ENCODE assay signal across 12 cellular contexts in the genomic region with DNA sequence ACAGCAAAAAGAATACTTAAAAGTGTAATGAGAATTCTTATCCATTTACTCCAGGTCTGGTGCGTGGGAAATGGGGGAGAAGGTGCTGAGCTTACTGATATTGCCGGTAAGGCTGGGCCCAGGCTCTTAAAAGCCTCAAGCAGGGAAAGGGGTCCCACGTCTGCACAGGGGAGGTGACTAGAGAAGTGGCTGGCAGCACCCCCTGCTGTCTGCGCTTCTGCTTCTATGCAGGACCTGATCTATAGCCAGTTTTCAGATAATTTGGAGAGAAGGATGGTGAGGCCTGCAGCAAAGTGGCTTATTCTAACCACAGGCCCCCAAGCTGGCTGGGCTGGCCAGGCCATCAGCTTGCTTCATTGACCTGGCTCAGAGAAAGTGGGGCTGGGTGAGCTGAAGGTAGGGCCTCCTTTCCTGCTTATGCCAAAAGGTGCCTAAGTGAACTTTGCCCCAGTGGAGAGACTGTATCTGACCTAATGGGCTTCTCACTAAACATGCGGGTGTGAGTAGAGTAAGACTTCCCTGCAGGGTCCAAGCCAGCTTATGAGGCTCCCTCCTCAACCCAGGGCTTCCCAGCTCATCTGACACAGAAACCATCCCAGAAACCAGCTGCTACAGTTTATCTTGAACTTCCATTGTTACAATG. TPM values are rescaled to one million over a fixed set of nuclear protein-coding genes. Genes with fewer than 3 reads are reported as not detected.
A peak's percentile ranks its signal among the peaks of the same experiment; 100 is the strongest.
DNase-seq lines count a peak whose midpoint lies in the region; ATAC-seq and TF ChIP-seq lines count a peak whose summit lies in the region.
"Had no signal": no experiment of that assay in that cellular context is flagged by ENCODE, and none has a peak within 500 bp of the region (broad histone marks: within the 10 kb centered on the region; RNA-seq: fewer than 3 reads in every experiment).

No MANE protein-coding gene starts in this region.

- no peak for DNase-seq in GM10266 (ENCODE audit: extremely low spot score)
- peak; percentile 34 for DNase-seq in SK-N-DZ (ENCODE audit: low spot score)
- DNase-seq in activated naive CD8-positive, alpha-beta T cell treated with anti-CD3 and anti-CD28 coated beads, Interleukin-2, amount 10 ng/mL, durations not matched to agents 7 days and 5 days = peak; percentile 32
- no peak for DNase-seq in progenitor cell of endocrine pancreas (ENCODE audit: low spot score, unreplicated experiment)
- no peak for DNase-seq in SKM-1 (lab: John Stamatoyannopoulos, UW; ENCODE audit: unreplicated experiment)
- DNase-seq in hypothalamus (lab: John Stamatoyannopoulos, UW) = no peak
- no peak for DNase-seq in NCI-H748 treated with DMSO at 0.1 percent for 48 hours (lab: John Stamatoyannopoulos, UW)
- DNase-seq: NCI-H2171 treated with DMSO at 0.1 percent for 48 hours; posterior cingulate gyrus; stimulated activated naive B cell treated with anti-CD40 and anti-IgM and Interleukin-4, amounts not matched to agents 10 μg/mL and 1 μg/mL and 100 μg/mL, for 72 hours had no signal

- POLR2A ChIA-PET in activated naive CD8-positive, alpha-beta T cell treated with anti-CD3 and anti-CD28 coated beads, Interleukin-2, amount 10 ng/mL, durations not matched to agents 7 days and 5 days (lab: Charles Lee) = interaction anchor here (0.7 kb wide), 1 partner anchor 49 kb away, joined by 3 read pairs; no protein-coding TSS in a partner anchor

- H3K27ac Mint-ChIP-seq in activated naive CD8-positive, alpha-beta T cell treated with anti-CD3 and anti-CD28 coated beads, Interleukin-2, amount 10 ng/mL, durations not matched to agents 7 days and 5 days = no peak overlapping the region
- no peak overlapping the region for H3K27ac Mint-ChIP-seq in progenitor cell of endocrine pancreas
- H3K27ac Mint-ChIP-seq: activated naive CD4-positive, alpha-beta T cell treated with anti-CD3 and anti-CD28 coated beads, Interleukin-2, amount 50 U/mL, for 72 hours; stimulated activated naive B cell treated with anti-CD40 and anti-IgM and Interleukin-4, amounts not matched to agents 10 μg/mL and 1 μg/mL and 100 μg/mL, for 72 hours had no signal

- H3K4me3 Mint-ChIP-seq in activated naive CD8-positive, alpha-beta T cell treated with anti-CD3 and anti-CD28 coated beads, Interleukin-2, amount 10 ng/mL, durations not matched to agents 7 days and 5 days = no peak overlapping the region
- no peak overlapping the region for H3K4me3 Mint-ChIP-seq in progenitor cell of endocrine pancreas (ENCODE audit: low read depth)
- H3K4me3 Mint-ChIP-seq: stimulated activated naive B cell treated with anti-CD40 and anti-IgM and Interleukin-4, amounts not matched to agents 10 μg/mL and 1 μg/mL and 100 μg/mL, for 72 hours had no signal

- H3K9me3 Mint-ChIP-seq in activated naive CD8-positive, alpha-beta T cell treated with anti-CD3 and anti-CD28 coated beads, Interleukin-2, amount 10 ng/mL, durations not matched to agents 7 days and 5 days = no peaks in the 10 kb centered on the region
- no peaks in the 10 kb centered on the region for H3K9me3 Mint-ChIP-seq in progenitor cell of endocrine pancreas (ENCODE audit: low read depth)
- H3K9me3 Mint-ChIP-seq: activated naive CD4-positive, alpha-beta T cell treated with anti-CD3 and anti-CD28 coated beads, Interleukin-2, amount 50 U/mL, for 72 hours; stimulated activated naive B cell treated with anti-CD40 and anti-IgM and Interleukin-4, amounts not matched to agents 10 μg/mL and 1 μg/mL and 100 μg/mL, for 72 hours had no signal

- peaks cover 6% of the 10 kb centered on the region for H3K27me3 Mint-ChIP-seq in activated naive CD8-positive, alpha-beta T cell treated with anti-CD3 and anti-CD28 coated beads, Interleukin-2, amount 10 ng/mL, durations not matched to agents 7 days and 5 days
- peaks cover 4% of the 10 kb centered on the region for H3K27me3 Mint-ChIP-seq in progenitor cell of endocrine pancreas

- peak; percentile 50 for ATAC-seq in activated naive CD8-positive, alpha-beta T cell treated with anti-CD3 and anti-CD28 coated beads, Interleukin-2, amount 10 ng/mL, durations not matched to agents 7 days and 5 days (ENCODE audit: low read depth)
- no peak for ATAC-seq in GM21367 (IDR thresholded peaks at IDR 0.05; ENCODE audit: unreplicated experiment)
- ATAC-seq: stimulated activated naive B cell treated with anti-CD40 and anti-IgM and Interleukin-4, amounts not matched to agents 10 μg/mL and 1 μg/mL and 100 μg/mL, for 72 hours had no signal

- peaks cover 11% of the 10 kb centered on the region for H3K4me1 Mint-ChIP-seq in activated naive CD8-positive, alpha-beta T cell treated with anti-CD3 and anti-CD28 coated beads, Interleukin-2, amount 10 ng/mL, durations not matched to agents 7 days and 5 days
- H3K4me1 Mint-ChIP-seq in progenitor cell of endocrine pancreas (ENCODE audit: low read depth) = no peaks in the 10 kb centered on the region

- TF ChIP-seq CTCF in GM10266 (IDR thresholded peaks at IDR 0.05; ENCODE audit: control insufficient read depth, insufficient read depth, low read depth, missing control alignments) (peak; percentile 25), progenitor cell of endocrine pancreas (IDR thresholded peaks at IDR 0.05; ENCODE audit: unreplicated experiment) (peak; percentile 7)

- no peaks in the 10 kb centered on the region for H3K36me3 Mint-ChIP-seq in activated naive CD8-positive, alpha-beta T cell treated with anti-CD3 and anti-CD28 coated beads, Interleukin-2, amount 10 ng/mL, durations not matched to agents 7 days and 5 days
- no peaks in the 10 kb centered on the region for H3K36me3 Mint-ChIP-seq in progenitor cell of endocrine pancreas (ENCODE audit: insufficient read depth)
- H3K36me3 Mint-ChIP-seq: activated naive CD4-positive, alpha-beta T cell treated with anti-CD3 and anti-CD28 coated beads, Interleukin-2, amount 50 U/mL, for 72 hours; stimulated activated naive B cell treated with anti-CD40 and anti-IgM and Interleukin-4, amounts not matched to agents 10 μg/mL and 1 μg/mL and 100 μg/mL, for 72 hours had no signal

RNA-seq across cellular contexts. Expression of gene ATP1B3, which starts 30.9 kb away (rescaled TPM):
- 71.7 and 79.5 TPM in 2 replicates for polyA plus RNA-seq in SK-N-DZ (2014; cell fraction: cytosol; rRNA removed)
- 61.3 and 78.9 TPM in 2 replicates for polyA plus RNA-seq in SK-N-DZ (2014; cell fraction: nucleus; rRNA removed)
- total RNA-seq in activated naive CD8-positive, alpha-beta T cell treated with anti-CD3 and anti-CD28 coated beads, Interleukin-2, amount 10 ng/mL, durations not matched to agents 7 days and 5 days = 10 to 100 TPM; 63.2 to 66.2 TPM
- 99.5 and 103 TPM in 2 replicates for total RNA-seq in progenitor cell of endocrine pancreas

Comparison
In these comparisons a context has a peak if more than half of its experiments do, and no peak if none do; other contexts are left out.
1. DNase-seq: peak in SK-N-DZ (single experiment) and activated naive CD8-positive, alpha-beta T cell treated with anti-CD3 and anti-CD28 coated beads, Interleukin-2, amount 10 ng/mL, durations not matched to agents 7 days and 5 days (single experiment); none in GM10266 (single experiment), progenitor cell of endocrine pancreas (single experiment), SKM-1 (single experiment), hypothalamus (0 of 51) and NCI-H748 treated with DMSO at 0.1 percent for 48 hours (single experiment).